In the genomic region with DNA sequence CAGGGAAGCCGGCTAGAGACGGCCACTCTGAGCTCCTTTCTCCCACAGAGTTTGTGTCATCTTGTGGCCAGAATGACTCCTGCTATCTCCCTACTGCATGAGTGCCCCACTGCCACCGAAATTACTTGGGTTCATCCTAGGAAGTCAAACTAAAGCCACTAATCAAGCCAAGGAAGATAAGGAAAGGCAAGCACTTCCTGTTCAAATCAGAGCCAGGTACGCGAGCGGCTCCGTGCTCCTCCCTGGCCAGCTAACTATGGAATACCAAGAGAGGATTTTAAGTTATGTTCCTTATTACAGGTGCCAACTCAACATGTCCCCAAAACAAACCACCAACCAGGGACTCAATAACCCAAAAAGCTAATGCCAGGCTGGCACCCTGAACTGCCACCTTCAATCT, we compare ENCODE assay signal across 1 cellular context.
TF ChIP-seq lines count a peak whose summit lies in the region.

No MANE protein-coding gene starts in this region.

TF ChIP-seq in GM12878, 131 proteins besides CTCF, POLR2A, EP300 and RAD21:
- TF ChIP-seq TAF1 (IDR thresholded peaks at IDR 0.05; ENCODE audit: borderline replicate concordance, low read depth, low read length) (no peak), ASH2L (IDR thresholded peaks at IDR 0.05; ENCODE audit: borderline replicate concordance, low read depth) (0 out of 2 replicates have a peak, but pooled peaks have one; percentile 52), SMARCA5 (IDR thresholded peaks at IDR 0.05) (peak; percentile 45; the same call in 1 of the 2 replicates)
